In the genomic region with DNA sequence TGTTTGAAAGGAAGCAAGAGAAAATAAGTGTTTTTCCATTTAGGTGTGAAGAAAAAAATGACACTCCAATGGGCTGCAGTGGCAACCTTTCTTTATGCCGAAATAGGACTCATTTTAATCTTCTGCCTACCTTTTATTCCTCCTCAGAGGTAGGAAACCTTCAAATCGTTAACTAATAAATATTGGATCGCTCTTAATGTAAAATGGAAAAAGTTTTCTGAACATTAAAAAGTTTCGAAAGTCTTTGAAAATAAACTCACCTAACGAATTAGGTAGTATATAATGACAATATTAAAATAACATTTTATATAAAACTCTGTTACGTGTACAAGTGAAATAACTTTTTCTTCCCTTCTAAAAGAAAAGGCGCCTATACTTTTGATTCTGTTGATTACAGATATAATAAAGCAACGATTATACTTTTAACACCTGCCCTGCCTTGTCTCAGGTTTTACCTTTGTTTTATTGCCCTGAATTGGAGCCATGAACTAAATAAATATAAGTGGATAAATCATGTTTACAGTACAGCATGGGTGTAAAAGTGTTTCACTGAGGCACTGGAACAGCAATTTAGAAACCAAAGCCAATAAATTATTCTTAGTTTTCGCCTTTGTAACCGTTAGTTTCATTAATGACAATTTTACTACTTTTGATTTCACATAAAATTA, we compare ENCODE assay signal across 8 cellular contexts. TPM values are rescaled to one million over a fixed set of nuclear protein-coding genes. Genes with fewer than 3 reads are reported as not detected.
DNase-seq lines count a peak whose midpoint lies in the region; ATAC-seq and TF ChIP-seq lines count a peak whose summit lies in the region.

No MANE protein-coding gene starts in this region.

- no peaks in the 10 kb centered on the region for H3K9me3 Mint-ChIP-seq in activated naive CD4-positive, alpha-beta T cell treated with anti-CD3 and anti-CD28 coated beads, Interleukin-2, amount 10 ng/mL, durations not matched to agents 7 days and 5 days
- peaks cover 4% of the 10 kb centered on the region for H3K9me3 Mint-ChIP-seq in type B pancreatic cell

- no peak for DNase-seq in activated naive CD4-positive, alpha-beta T cell treated with anti-CD3 and anti-CD28 coated beads, Interleukin-2, amount 10 ng/mL, durations not matched to agents 7 days and 5 days
- DNase-seq in activated naive CD4-positive, alpha-beta T cell treated with Interleukin-2 at 50 U/mL for 16 hours = no peak
- no peak for DNase-seq in astrocyte of the cerebellum (ENCODE audit: low read depth)
- no peak for DNase-seq in lower leg skin (ENCODE audit: low spot score in 2 of 2)
- DNase-seq in type B pancreatic cell (ENCODE audit: extremely low spot score, unreplicated experiment) = no peak

- H3K36me3 Mint-ChIP-seq in activated naive CD4-positive, alpha-beta T cell treated with anti-CD3 and anti-CD28 coated beads, Interleukin-2, amount 10 ng/mL, durations not matched to agents 7 days and 5 days = peaks cover 17% of the 10 kb centered on the region
- H3K36me3 Mint-ChIP-seq in type B pancreatic cell = peaks cover 8% of the 10 kb centered on the region

- peak overlapping the region; percentile 28 for H3K27ac Mint-ChIP-seq in activated naive CD4-positive, alpha-beta T cell treated with anti-CD3 and anti-CD28 coated beads, Interleukin-2, amount 10 ng/mL, durations not matched to agents 7 days and 5 days
- H3K27ac Mint-ChIP-seq in type B pancreatic cell = peak overlapping the region; percentile 74

- no peak for TF ChIP-seq POLR2A in lower leg skin (IDR thresholded peaks at IDR 0.05)

- in situ Hi-C loops in astrocyte of the cerebellum (cut with HindIII; ENCODE audit: low sequenced_read_pairs) = no loop called here

- no peaks in the 10 kb centered on the region for H3K27me3 Mint-ChIP-seq in activated naive CD4-positive, alpha-beta T cell treated with anti-CD3 and anti-CD28 coated beads, Interleukin-2, amount 10 ng/mL, durations not matched to agents 7 days and 5 days
- H3K27me3 Mint-ChIP-seq in type B pancreatic cell = no peaks in the 10 kb centered on the region

- CTCF ChIA-PET in activated naive CD4-positive, alpha-beta T cell treated with anti-CD3 and anti-CD28 coated beads, Interleukin-2, amount 10 ng/mL, durations not matched to agents 7 days and 5 days (lab: Charles Lee) = interaction anchor here (0.8 kb wide), 1 partner anchor 80 kb away, joined by 3 read pairs; no protein-coding TSS in a partner anchor

- WGBS in lower leg skin, 2 donors = 22 to 24% methylated on average over 10 of the region's 10 CpGs

- ATAC-seq in HG02623 (IDR thresholded peaks at IDR 0.05; ENCODE audit: unreplicated experiment) (no peak), HG02970 (IDR thresholded peaks at IDR 0.05; ENCODE audit: low FRiP score, unreplicated experiment) (no peak), HG03354 (IDR thresholded peaks at IDR 0.05; ENCODE audit: poor library complexity, severe bottlenecking, unreplicated experiment) (no peak)

- peaks cover 26% of the 10 kb centered on the region for H3K4me1 Mint-ChIP-seq in activated naive CD4-positive, alpha-beta T cell treated with anti-CD3 and anti-CD28 coated beads, Interleukin-2, amount 10 ng/mL, durations not matched to agents 7 days and 5 days
- peaks cover 14% of the 10 kb centered on the region for H3K4me1 Mint-ChIP-seq in type B pancreatic cell (ENCODE audit: unreplicated experiment)

- H3K4me3 Mint-ChIP-seq in activated naive CD4-positive, alpha-beta T cell treated with anti-CD3 and anti-CD28 coated beads, Interleukin-2, amount 10 ng/mL, durations not matched to agents 7 days and 5 days = peak overlapping the region; percentile 88
- peak overlapping the region; percentile 89 for H3K4me3 Mint-ChIP-seq in type B pancreatic cell

- H3K4me3 ChIP-seq in astrocyte of the cerebellum (ENCODE audit: low read depth, low read length) (peak overlapping the region; percentile 79), lower leg skin (ENCODE audit: low read depth, poor library complexity, severe bottlenecking) (peak overlapping the region; percentile 90)

- TF ChIP-seq CTCF in astrocyte of the cerebellum (IDR thresholded peaks at IDR 0.05; ENCODE audit: low read depth, low read length, missing control alignments) = no peak
- TF ChIP-seq CTCF in lower leg skin (IDR thresholded peaks at IDR 0.05) = no peak
- no peak for TF ChIP-seq CTCF in type B pancreatic cell (conservative IDR thresholded peaks at IDR 0.05)

- intact Hi-C loops in lower leg skin (cut with DNase I; ENCODE audit: low total_unique reads) = no loop called here

RNA-seq across cellular contexts. Expression of a gene that starts 0.8 kb away (rescaled TPM):
- total RNA-seq in lower leg skin (10 to 100 TPM; 53.3 to 81.7 (median 75.9) TPM), type B pancreatic cell (ENCODE audit: low replicate concordance) (23.0 and 33.9 TPM in 2 replicates)

RNA-seq across cellular contexts. Expression of a gene that starts 17.1 kb away (rescaled TPM):
- 10 to 100 TPM in 2 of 4 donors, 1 to 10 TPM in 2; 6.6 to 14.5 (median 9.4) TPM for total RNA-seq in lower leg skin
- total RNA-seq in type B pancreatic cell (ENCODE audit: low replicate concordance) = 10.1 and 12.4 TPM in 2 replicates

RNA-seq across cellular contexts. Expression of a gene that starts 17.1 kb away (rescaled TPM):
- total RNA-seq in lower leg skin (10 to 100 TPM; 34.4 to 50.6 (median 43.4) TPM), type B pancreatic cell (ENCODE audit: low replicate concordance) (35.7 and 37.2 TPM in 2 replicates)
